Comparison of ENCODE assay signal across 16 cellular contexts in the genomic region with DNA sequence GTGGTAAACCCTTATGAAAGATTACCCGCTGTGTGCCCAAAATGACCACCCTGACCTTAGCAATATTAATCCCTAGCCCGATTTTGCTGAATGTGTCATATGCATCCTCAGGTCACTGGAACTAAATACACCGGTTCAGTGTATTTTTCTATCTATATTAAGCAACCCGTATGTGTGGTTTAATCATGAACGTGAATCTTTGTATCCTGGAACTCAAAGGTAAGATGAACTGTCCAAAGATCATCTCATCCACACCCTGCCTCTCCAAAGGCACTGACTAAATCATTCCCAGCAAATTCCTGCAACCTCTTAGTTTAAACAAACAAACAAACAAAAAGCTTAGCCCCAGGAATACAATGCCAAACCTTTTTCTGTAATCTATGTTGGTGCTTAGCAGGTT.
"Had no signal": no experiment of that assay in that cellular context is flagged by ENCODE, and none has a peak within 500 bp of the region (broad histone marks: within the 10 kb centered on the region; RNA-seq: fewer than 3 reads in every experiment).

No MANE protein-coding gene starts in this region.

- H3K4me3 ChIP-seq: coronary artery, prostate gland, right atrium auricular region, stomach, thoracic aorta, upper lobe of left lung had no signal

- H3K4me3 Mint-ChIP-seq: mesothelial cell of epicardium, neural crest cell had no signal

- H3K27me3 ChIP-seq: brain microvascular endothelial cell, right atrium auricular region, upper lobe of left lung had no signal

- H3K36me3 Mint-ChIP-seq: mesothelial cell of epicardium had no signal

- H3K9me3 Mint-ChIP-seq: central memory CD8-positive, alpha-beta T cell; mesothelial cell of epicardium; neural crest cell had no signal

- DNase-seq: activated CD8-positive, alpha-beta memory T cell treated with anti-CD3 and anti-CD28 coated beads for 24 hours; aorta; brain microvascular endothelial cell; hypothalamus; stimulated activated CD4-positive, alpha-beta T cell treated with anti-CD3 and anti-CD28 coated beads, Interleukin-2, amount 100 ng/mL, for 24 hours; stomach; T-helper 17 cell; upper lobe of left lung; WERI-Rb-1 had no signal

- H3K27ac Mint-ChIP-seq: mesothelial cell of epicardium had no signal

- H3K4me1 ChIP-seq: prostate gland, right atrium auricular region, stomach, upper lobe of left lung had no signal

- H3K9me3 ChIP-seq: prostate gland, right atrium auricular region, stomach, thoracic aorta, upper lobe of left lung had no signal

- H3K27ac ChIP-seq: brain microvascular endothelial cell, coronary artery, prostate gland, right atrium auricular region, stomach, thoracic aorta, upper lobe of left lung, WERI-Rb-1 had no signal

- H3K36me3 ChIP-seq: brain microvascular endothelial cell, prostate gland, right atrium auricular region, stomach, thoracic aorta, upper lobe of left lung, WERI-Rb-1 had no signal
